In genomic region chr3:76551739-76552138, GRCh38 we compare ENCODE assay signal across 17 cellular contexts.
A peak's percentile ranks its signal among the peaks of the same experiment; 100 is the strongest.
DNase-seq lines count a peak whose midpoint lies in the region; ATAC-seq lines count a peak whose summit lies in the region.
"Had no signal": no experiment of that assay in that cellular context is flagged by ENCODE, and none has a peak within 500 bp of the region (broad histone marks: within the 10 kb centered on the region; RNA-seq: fewer than 3 reads in every experiment).

No MANE protein-coding gene starts in this region.

- DNase-seq in Ammon's horn (ENCODE audit: low spot score): peak; percentile 12
- peak; percentile 10 for DNase-seq in SHP77 treated with DMSO at 0.1 percent for 48 hours (lab: John Stamatoyannopoulos, UW)
- DNase-seq in occipital lobe (lab: John Stamatoyannopoulos, UW): peak; percentile 41
- DNase-seq in stimulated activated naive CD8-positive, alpha-beta T cell treated with anti-CD3 and anti-CD28 coated beads, Interleukin-15, Interleukin-2, amounts not matched to agents 100 U/mL and 50 U/mL, for 24 hours: no peak
- no peak for DNase-seq in activated CD4-positive, alpha-beta memory T cell treated with anti-CD3 and anti-CD28 coated beads for 36 hours
- DNase-seq: CD4-positive, alpha-beta memory T cell; DND-41; NCI-H187 treated with DMSO at 0.1 percent for 48 hours; NCI-H748 treated with DMSO at 0.1 percent for 48 hours; SK-N-SH had no signal

- H3K27me3 Mint-ChIP-seq in activated CD4-positive, alpha-beta memory T cell treated with anti-CD3 and anti-CD28 coated beads for 36 hours: no peaks in the 10 kb centered on the region
- H3K27me3 Mint-ChIP-seq: B cell; CD4-positive, alpha-beta memory T cell had no signal

- no peaks in the 10 kb centered on the region for H4K20me1 ChIP-seq in BLaER1

- no peak overlapping the region for H3K4me3 Mint-ChIP-seq in activated CD4-positive, alpha-beta memory T cell treated with anti-CD3 and anti-CD28 coated beads for 36 hours
- H3K4me3 Mint-ChIP-seq: B cell; CD4-positive, alpha-beta memory T cell had no signal

- CTCF ChIA-PET in activated CD4-positive, alpha-beta memory T cell treated with anti-CD3 and anti-CD28 coated beads for 36 hours (lab: Charles Lee): no interaction called here

- POLR2A ChIA-PET in activated CD4-positive, alpha-beta memory T cell treated with anti-CD3 and anti-CD28 coated beads for 36 hours (lab: Charles Lee): no interaction called here

- H3K9me3 ChIP-seq in BLaER1: peaks cover 66% of the 10 kb centered on the region
- H3K9me3 ChIP-seq: SK-N-SH had no signal

- H3K4me2 ChIP-seq in BLaER1: no peak overlapping the region
- H3K4me2 ChIP-seq: KMS-11, SK-N-SH had no signal

- peaks cover 5% of the 10 kb centered on the region for H3K9me3 Mint-ChIP-seq in activated CD4-positive, alpha-beta memory T cell treated with anti-CD3 and anti-CD28 coated beads for 36 hours

- no peaks in the 10 kb centered on the region for H3K36me3 Mint-ChIP-seq in activated CD4-positive, alpha-beta memory T cell treated with anti-CD3 and anti-CD28 coated beads for 36 hours
- H3K36me3 Mint-ChIP-seq: CD4-positive, alpha-beta memory T cell had no signal

- H3K27ac ChIP-seq in BLaER1: no peak overlapping the region
- H3K27ac ChIP-seq: KMS-11 had no signal

- no peaks in the 10 kb centered on the region for H3K4me1 Mint-ChIP-seq in activated CD4-positive, alpha-beta memory T cell treated with anti-CD3 and anti-CD28 coated beads for 36 hours (ENCODE audit: low read depth)
- H3K4me1 Mint-ChIP-seq: B cell; CD4-positive, alpha-beta memory T cell had no signal

- H3K27ac Mint-ChIP-seq in activated CD4-positive, alpha-beta memory T cell treated with anti-CD3 and anti-CD28 coated beads for 36 hours: no peak overlapping the region
- H3K27ac Mint-ChIP-seq: B cell; CD4-positive, alpha-beta memory T cell had no signal

- no peak for ATAC-seq in stimulated activated naive CD8-positive, alpha-beta T cell treated with anti-CD3 and anti-CD28 coated beads, Interleukin-15, Interleukin-2, amounts not matched to agents 100 U/mL and 50 U/mL, for 24 hours
- no peak for ATAC-seq in HG02981 (IDR thresholded peaks at IDR 0.05; ENCODE audit: unreplicated experiment)
- ATAC-seq: GM12878, HepG2, Panc1 had no signal

- peaks cover 28% of the 10 kb centered on the region for H3K4me1 ChIP-seq in BLaER1

- H3K36me3 ChIP-seq in BLaER1: peaks cover 18% of the 10 kb centered on the region

- H3K4me3 ChIP-seq in BLaER1: peak overlapping the region; percentile 0; the same call in 1 of the 2 replicates
- H3K4me3 ChIP-seq: GM12878 had no signal

- H3K9ac ChIP-seq in BLaER1: no peak overlapping the region
- H3K9ac ChIP-seq: KMS-11, SK-N-SH had no signal

- H3K27me3 ChIP-seq in BLaER1: no peaks in the 10 kb centered on the region

- intact Hi-C loops in activated CD4-positive, alpha-beta memory T cell treated with anti-CD3 and anti-CD28 coated beads for 36 hours (cut with micrococcal nuclease): no loop called here

Comparison
In these comparisons a context has a peak if more than half of its experiments do, and no peak if none do; other contexts are left out.
1. DNase-seq: peak in Ammon's horn (single experiment), SHP77 treated with DMSO at 0.1 percent for 48 hours (single experiment) and occipital lobe (single experiment); none in stimulated activated naive CD8-positive, alpha-beta T cell treated with anti-CD3 and anti-CD28 coated beads, Interleukin-15, Interleukin-2, amounts not matched to agents 100 U/mL and 50 U/mL, for 24 hours (single experiment) and activated CD4-positive, alpha-beta memory T cell treated with anti-CD3 and anti-CD28 coated beads for 36 hours (single experiment).